ENCODE assay signal across 8 cellular contexts in the genomic region with DNA sequence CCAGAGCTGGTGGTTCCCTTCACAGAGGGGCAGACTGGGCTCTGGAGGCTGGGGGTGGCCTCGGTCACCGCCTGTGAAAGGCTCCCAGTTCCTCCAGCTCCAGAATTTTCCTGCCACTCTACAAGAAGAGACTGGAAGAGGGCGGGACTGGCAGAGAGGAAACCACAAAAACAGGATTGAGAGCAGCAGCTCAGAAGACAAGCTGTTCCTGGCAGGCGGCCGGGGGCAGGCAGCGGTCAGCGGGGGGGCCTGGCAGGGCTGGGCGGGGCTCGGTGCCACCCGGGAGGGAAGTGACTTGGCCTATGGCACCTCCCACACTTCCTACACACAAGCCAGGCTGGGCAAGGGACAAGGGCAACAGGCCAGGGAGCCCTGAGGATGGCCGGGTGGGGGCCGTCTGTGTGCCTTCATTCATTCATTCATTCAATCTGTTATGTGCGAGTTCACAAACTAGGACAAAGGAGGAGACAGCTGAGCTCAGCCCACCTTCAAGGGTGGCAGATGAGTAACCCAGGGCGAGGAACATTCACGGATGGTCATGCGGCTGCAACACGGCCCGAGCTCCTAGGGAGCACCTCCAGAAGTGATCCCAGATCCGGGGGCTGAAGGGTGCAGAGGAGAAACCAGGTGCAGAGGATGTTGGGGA. TPM values are rescaled to one million over a fixed set of nuclear protein-coding genes. Genes with fewer than 3 reads are reported as not detected.
DNase-seq lines count a peak whose midpoint lies in the region; ATAC-seq and TF ChIP-seq lines count a peak whose summit lies in the region.

No MANE protein-coding gene starts in this region.

- no peak overlapping the region for H3K4me3 ChIP-seq in fibroblast of the aortic adventitia (ENCODE audit: low read depth, low read length)

- peak overlapping the region; percentile 27 for H3K4me3 Mint-ChIP-seq in activated T-helper 2 cell treated with anti-CD3 and anti-CD28 coated beads, Interferon-gamma antibody, Interleukin-2, Interleukin-4, amounts not matched to agents 10 μg/mL and 5 μg/mL and 100 μg/mL, durations not matched to agents 14 hours and 24 hours and 36 hours (ENCODE audit: low read depth)
- peak overlapping the region; percentile 63 for H3K4me3 Mint-ChIP-seq in natural killer cell treated with Interleukin-12 subunit alpha and Interleukin-12 subunit beta and Interleukin-15 and Interleukin-18, amount 100 ng/mL, for 72 hours

- ATAC-seq in natural killer cell treated with Interleukin-12 subunit alpha and Interleukin-12 subunit beta and Interleukin-15 and Interleukin-18, amount 100 ng/mL, for 72 hours, result peak; percentile 73 to 75
- ATAC-seq in GM21515 (IDR thresholded peaks at IDR 0.05; ENCODE audit: unreplicated experiment) (no peak), GM19463 (IDR thresholded peaks at IDR 0.05; ENCODE audit: unreplicated experiment) (no peak)

- H3K9me3 Mint-ChIP-seq in activated T-helper 2 cell treated with anti-CD3 and anti-CD28 coated beads, Interferon-gamma antibody, Interleukin-2, Interleukin-4, amounts not matched to agents 10 μg/mL and 5 μg/mL and 100 μg/mL, durations not matched to agents 14 hours and 24 hours and 36 hours, result no peaks in the 10 kb centered on the region
- no peaks in the 10 kb centered on the region for H3K9me3 Mint-ChIP-seq in natural killer cell treated with Interleukin-12 subunit alpha and Interleukin-12 subunit beta and Interleukin-15 and Interleukin-18, amount 100 ng/mL, for 72 hours

- peaks cover 12% of the 10 kb centered on the region for H3K4me1 Mint-ChIP-seq in activated T-helper 2 cell treated with anti-CD3 and anti-CD28 coated beads, Interferon-gamma antibody, Interleukin-2, Interleukin-4, amounts not matched to agents 10 μg/mL and 5 μg/mL and 100 μg/mL, durations not matched to agents 14 hours and 24 hours and 36 hours (ENCODE audit: low read depth)
- peaks cover 15 to 20% of the 10 kb centered on the region in 2 donors for H3K4me1 Mint-ChIP-seq in natural killer cell treated with Interleukin-12 subunit alpha and Interleukin-12 subunit beta and Interleukin-15 and Interleukin-18, amount 100 ng/mL, for 72 hours (ENCODE audit: low read depth in 2 of 2)

- H3K36me3 Mint-ChIP-seq in activated T-helper 2 cell treated with anti-CD3 and anti-CD28 coated beads, Interferon-gamma antibody, Interleukin-2, Interleukin-4, amounts not matched to agents 10 μg/mL and 5 μg/mL and 100 μg/mL, durations not matched to agents 14 hours and 24 hours and 36 hours (ENCODE audit: low read depth), result no peaks in the 10 kb centered on the region
- no peaks in the 10 kb centered on the region for H3K36me3 Mint-ChIP-seq in natural killer cell treated with Interleukin-12 subunit alpha and Interleukin-12 subunit beta and Interleukin-15 and Interleukin-18, amount 100 ng/mL, for 72 hours

- intact Hi-C loops in activated T-helper 2 cell treated with anti-CD3 and anti-CD28 coated beads, Interferon-gamma antibody, Interleukin-2, Interleukin-4, amounts not matched to agents 10 μg/mL and 5 μg/mL and 100 μg/mL, durations not matched to agents 14 hours and 24 hours and 36 hours (cut with micrococcal nuclease), result no loop called here

- no peaks in the 10 kb centered on the region for H3K27me3 Mint-ChIP-seq in activated T-helper 2 cell treated with anti-CD3 and anti-CD28 coated beads, Interferon-gamma antibody, Interleukin-2, Interleukin-4, amounts not matched to agents 10 μg/mL and 5 μg/mL and 100 μg/mL, durations not matched to agents 14 hours and 24 hours and 36 hours (ENCODE audit: low read depth)
- H3K27me3 Mint-ChIP-seq in natural killer cell treated with Interleukin-12 subunit alpha and Interleukin-12 subunit beta and Interleukin-15 and Interleukin-18, amount 100 ng/mL, for 72 hours, result peaks cover 0 to 3% of the 10 kb centered on the region in 2 donors

- no peak for TF ChIP-seq CTCF in fibroblast of the aortic adventitia (IDR thresholded peaks at IDR 0.05; ENCODE audit: insufficient read depth, low read length)

- DNase-seq in stimulated activated CD4-positive, alpha-beta T cell treated with anti-CD3 and anti-CD28 coated beads, Interleukin-15, amount 100 ng/mL, for 24 hours, result peak; percentile 55
- DNase-seq in stimulated activated CD4-positive, alpha-beta T cell treated with anti-CD3 and anti-CD28 coated beads, Interleukin-4, amount 100 ng/mL, for 4 hours, result no peak
- DNase-seq in NCI-H446 (lab: John Stamatoyannopoulos, UW) (peak; percentile 42 to 93), fibroblast of the aortic adventitia (ENCODE audit: low read depth) (peak; percentile 77)
- DNase-seq in activated T-helper 2 cell treated with anti-CD3 and anti-CD28 coated beads, Interferon-gamma antibody, Interleukin-2, Interleukin-4, amounts not matched to agents 10 μg/mL and 5 μg/mL and 100 μg/mL, durations not matched to agents 14 hours and 24 hours and 36 hours (ENCODE audit: low spot score), result no peak
- DNase-seq in natural killer cell treated with Interleukin-12 subunit alpha and Interleukin-12 subunit beta and Interleukin-15 and Interleukin-18, amount 100 ng/mL, for 72 hours (ENCODE audit: low spot score), result no peak

- peak overlapping the region; percentile 34 for H3K27ac Mint-ChIP-seq in activated T-helper 2 cell treated with anti-CD3 and anti-CD28 coated beads, Interferon-gamma antibody, Interleukin-2, Interleukin-4, amounts not matched to agents 10 μg/mL and 5 μg/mL and 100 μg/mL, durations not matched to agents 14 hours and 24 hours and 36 hours
- H3K27ac Mint-ChIP-seq in natural killer cell treated with Interleukin-12 subunit alpha and Interleukin-12 subunit beta and Interleukin-15 and Interleukin-18, amount 100 ng/mL, for 72 hours, result peak overlapping the region in 1 of 2 donors; percentile 92

RNA-seq across cellular contexts. Expression of gene BTBD2, which starts 16.9 kb away (rescaled TPM):
- total RNA-seq in activated T-helper 2 cell treated with anti-CD3 and anti-CD28 coated beads, Interferon-gamma antibody, Interleukin-2, Interleukin-4, amounts not matched to agents 10 μg/mL and 5 μg/mL and 100 μg/mL, durations not matched to agents 14 hours and 24 hours and 36 hours, result 41.3 and 47.0 TPM in 2 replicates
- total RNA-seq in fibroblast of the aortic adventitia (ENCODE audit: low replicate concordance), result 15.5 and 59.3 TPM in 2 replicates
- 10 to 100 TPM; 19.9 to 23.0 TPM for total RNA-seq in natural killer cell treated with Interleukin-12 subunit alpha and Interleukin-12 subunit beta and Interleukin-15 and Interleukin-18, amount 100 ng/mL, for 72 hours

RNA-seq across cellular contexts. Expression of gene MKNK2, which starts 18.6 kb away (rescaled TPM):
- 161 and 176 TPM in 2 replicates for total RNA-seq in activated T-helper 2 cell treated with anti-CD3 and anti-CD28 coated beads, Interferon-gamma antibody, Interleukin-2, Interleukin-4, amounts not matched to agents 10 μg/mL and 5 μg/mL and 100 μg/mL, durations not matched to agents 14 hours and 24 hours and 36 hours
- 75.8 and 84.3 TPM in 2 replicates for total RNA-seq in fibroblast of the aortic adventitia (ENCODE audit: low replicate concordance)
- 100 to 1,000 TPM; 303 to 308 TPM for total RNA-seq in natural killer cell treated with Interleukin-12 subunit alpha and Interleukin-12 subunit beta and Interleukin-15 and Interleukin-18, amount 100 ng/mL, for 72 hours

Comparison
In these comparisons a context has a peak if more than half of its experiments do, and no peak if none do; other contexts are left out.
1. DNase-seq: peak in stimulated activated CD4-positive, alpha-beta T cell treated with anti-CD3 and anti-CD28 coated beads, Interleukin-15, amount 100 ng/mL, for 24 hours (single experiment), NCI-H446 (2 of 2) and fibroblast of the aortic adventitia (single experiment); none in stimulated activated CD4-positive, alpha-beta T cell treated with anti-CD3 and anti-CD28 coated beads, Interleukin-4, amount 100 ng/mL, for 4 hours (0 of 2), activated T-helper 2 cell treated with anti-CD3 and anti-CD28 coated beads, Interferon-gamma antibody, Interleukin-2, Interleukin-4, amounts not matched to agents 10 μg/mL and 5 μg/mL and 100 μg/mL, durations not matched to agents 14 hours and 24 hours and 36 hours (single experiment) and natural killer cell treated with Interleukin-12 subunit alpha and Interleukin-12 subunit beta and Interleukin-15 and Interleukin-18, amount 100 ng/mL, for 72 hours (single experiment).
2. ATAC-seq: peak in natural killer cell treated with Interleukin-12 subunit alpha and Interleukin-12 subunit beta and Interleukin-15 and Interleukin-18, amount 100 ng/mL, for 72 hours (2 of 2); none in GM21515 (single experiment) and GM19463 (single experiment).